ENCODE assay signal across 28 cellular contexts in genomic region chr1:18316764-18317163, GRCh38.
"Had no signal": no experiment of that assay in that cellular context is flagged by ENCODE, and none has a peak within 500 bp of the region (broad histone marks: within the 10 kb centered on the region; RNA-seq: fewer than 3 reads in every experiment).

No MANE protein-coding gene starts in this region.

- H3K9me3 ChIP-seq: lower lobe of right lung, neutrophil, prostate gland, testis, thyroid gland, transverse colon, upper lobe of left lung, vagina had no signal

- H3K36me3 ChIP-seq: lower lobe of right lung, neural progenitor cell, neutrophil, prostate gland, stomach, thyroid gland, transverse colon, upper lobe of left lung, vagina had no signal

- H3K4me2 ChIP-seq: neural progenitor cell had no signal

- DNase-seq: islet precursor cell; left cardiac atrium; left ventricle myocardium superior; lower lobe of right lung; mammary epithelial cell; mesenchymal stem cell; naive B cell; natural killer cell; nephron progenitor cell; occipital lobe; retina; right cardiac atrium; stimulated activated CD4-positive, alpha-beta T cell treated with anti-CD3 and anti-CD28 coated beads, Interleukin-12 subunit alpha, Interleukin-12 subunit beta, amount 100 ng/mL, for 4 hours; stimulated activated CD4-positive, alpha-beta T cell treated with anti-CD3 and anti-CD28 coated beads, Interleukin-15, amount 100 ng/mL, for 24 hours; stimulated activated CD4-positive, alpha-beta T cell treated with anti-CD3 and anti-CD28 coated beads, Interleukin-2, amount 100 ng/mL, for 24 hours; stimulated activated CD4-positive, alpha-beta T cell treated with anti-CD3 and anti-CD28 coated beads, Interleukin-4, amount 100 ng/mL, for 1 hour; stimulated activated naive B cell treated with anti-CD40 and anti-IgM and Interleukin-4, amounts not matched to agents 10 μg/mL and 1 μg/mL and 100 μg/mL, for 72 hours; stimulated activated naive CD8-positive, alpha-beta T cell treated with anti-CD3 and anti-CD28 coated beads, Interleukin-15, Interleukin-2, amounts not matched to agents 100 U/mL and 50 U/mL, for 24 hours; stomach; testis; thyroid gland; transverse colon; upper lobe of left lung had no signal

- H3K4me3 ChIP-seq: lower lobe of right lung, neural progenitor cell, prostate gland, skin epidermis, stomach, testis, thyroid gland, transverse colon, upper lobe of left lung, vagina had no signal

- H3K4me1 ChIP-seq: lower lobe of right lung, neural progenitor cell, testis, transverse colon, upper lobe of left lung, vagina had no signal

- H2AFZ ChIP-seq: neural progenitor cell had no signal

- H3K9ac ChIP-seq: neural progenitor cell had no signal

- H3K27me3 ChIP-seq: neural progenitor cell, neutrophil, testis, thyroid gland, transverse colon, upper lobe of left lung, vagina had no signal

- H3K27ac ChIP-seq: lower lobe of right lung, neural progenitor cell, neutrophil, prostate gland, skin epidermis, testis, thyroid gland, transverse colon, upper lobe of left lung, vagina had no signal
